2 cellular contexts compared by ENCODE assay signal in genomic region chr7:30395676-30396075, GRCh38.
TF ChIP-seq lines count a peak whose summit lies in the region.

No MANE protein-coding gene starts in this region.

TF ChIP-seq in GM23338, 12 proteins besides CTCF, POLR2A, EP300 and RAD21:
- TF ChIP-seq POLR2AphosphoS5 (IDR thresholded peaks at IDR 0.05; ENCODE audit: low read depth): no peak
- TF ChIP-seq CREB1 (CRISPR knock-in tag; IDR thresholded peaks at IDR 0.05; ENCODE audit: low read depth): no peak
- TF ChIP-seq, protein P1, sequence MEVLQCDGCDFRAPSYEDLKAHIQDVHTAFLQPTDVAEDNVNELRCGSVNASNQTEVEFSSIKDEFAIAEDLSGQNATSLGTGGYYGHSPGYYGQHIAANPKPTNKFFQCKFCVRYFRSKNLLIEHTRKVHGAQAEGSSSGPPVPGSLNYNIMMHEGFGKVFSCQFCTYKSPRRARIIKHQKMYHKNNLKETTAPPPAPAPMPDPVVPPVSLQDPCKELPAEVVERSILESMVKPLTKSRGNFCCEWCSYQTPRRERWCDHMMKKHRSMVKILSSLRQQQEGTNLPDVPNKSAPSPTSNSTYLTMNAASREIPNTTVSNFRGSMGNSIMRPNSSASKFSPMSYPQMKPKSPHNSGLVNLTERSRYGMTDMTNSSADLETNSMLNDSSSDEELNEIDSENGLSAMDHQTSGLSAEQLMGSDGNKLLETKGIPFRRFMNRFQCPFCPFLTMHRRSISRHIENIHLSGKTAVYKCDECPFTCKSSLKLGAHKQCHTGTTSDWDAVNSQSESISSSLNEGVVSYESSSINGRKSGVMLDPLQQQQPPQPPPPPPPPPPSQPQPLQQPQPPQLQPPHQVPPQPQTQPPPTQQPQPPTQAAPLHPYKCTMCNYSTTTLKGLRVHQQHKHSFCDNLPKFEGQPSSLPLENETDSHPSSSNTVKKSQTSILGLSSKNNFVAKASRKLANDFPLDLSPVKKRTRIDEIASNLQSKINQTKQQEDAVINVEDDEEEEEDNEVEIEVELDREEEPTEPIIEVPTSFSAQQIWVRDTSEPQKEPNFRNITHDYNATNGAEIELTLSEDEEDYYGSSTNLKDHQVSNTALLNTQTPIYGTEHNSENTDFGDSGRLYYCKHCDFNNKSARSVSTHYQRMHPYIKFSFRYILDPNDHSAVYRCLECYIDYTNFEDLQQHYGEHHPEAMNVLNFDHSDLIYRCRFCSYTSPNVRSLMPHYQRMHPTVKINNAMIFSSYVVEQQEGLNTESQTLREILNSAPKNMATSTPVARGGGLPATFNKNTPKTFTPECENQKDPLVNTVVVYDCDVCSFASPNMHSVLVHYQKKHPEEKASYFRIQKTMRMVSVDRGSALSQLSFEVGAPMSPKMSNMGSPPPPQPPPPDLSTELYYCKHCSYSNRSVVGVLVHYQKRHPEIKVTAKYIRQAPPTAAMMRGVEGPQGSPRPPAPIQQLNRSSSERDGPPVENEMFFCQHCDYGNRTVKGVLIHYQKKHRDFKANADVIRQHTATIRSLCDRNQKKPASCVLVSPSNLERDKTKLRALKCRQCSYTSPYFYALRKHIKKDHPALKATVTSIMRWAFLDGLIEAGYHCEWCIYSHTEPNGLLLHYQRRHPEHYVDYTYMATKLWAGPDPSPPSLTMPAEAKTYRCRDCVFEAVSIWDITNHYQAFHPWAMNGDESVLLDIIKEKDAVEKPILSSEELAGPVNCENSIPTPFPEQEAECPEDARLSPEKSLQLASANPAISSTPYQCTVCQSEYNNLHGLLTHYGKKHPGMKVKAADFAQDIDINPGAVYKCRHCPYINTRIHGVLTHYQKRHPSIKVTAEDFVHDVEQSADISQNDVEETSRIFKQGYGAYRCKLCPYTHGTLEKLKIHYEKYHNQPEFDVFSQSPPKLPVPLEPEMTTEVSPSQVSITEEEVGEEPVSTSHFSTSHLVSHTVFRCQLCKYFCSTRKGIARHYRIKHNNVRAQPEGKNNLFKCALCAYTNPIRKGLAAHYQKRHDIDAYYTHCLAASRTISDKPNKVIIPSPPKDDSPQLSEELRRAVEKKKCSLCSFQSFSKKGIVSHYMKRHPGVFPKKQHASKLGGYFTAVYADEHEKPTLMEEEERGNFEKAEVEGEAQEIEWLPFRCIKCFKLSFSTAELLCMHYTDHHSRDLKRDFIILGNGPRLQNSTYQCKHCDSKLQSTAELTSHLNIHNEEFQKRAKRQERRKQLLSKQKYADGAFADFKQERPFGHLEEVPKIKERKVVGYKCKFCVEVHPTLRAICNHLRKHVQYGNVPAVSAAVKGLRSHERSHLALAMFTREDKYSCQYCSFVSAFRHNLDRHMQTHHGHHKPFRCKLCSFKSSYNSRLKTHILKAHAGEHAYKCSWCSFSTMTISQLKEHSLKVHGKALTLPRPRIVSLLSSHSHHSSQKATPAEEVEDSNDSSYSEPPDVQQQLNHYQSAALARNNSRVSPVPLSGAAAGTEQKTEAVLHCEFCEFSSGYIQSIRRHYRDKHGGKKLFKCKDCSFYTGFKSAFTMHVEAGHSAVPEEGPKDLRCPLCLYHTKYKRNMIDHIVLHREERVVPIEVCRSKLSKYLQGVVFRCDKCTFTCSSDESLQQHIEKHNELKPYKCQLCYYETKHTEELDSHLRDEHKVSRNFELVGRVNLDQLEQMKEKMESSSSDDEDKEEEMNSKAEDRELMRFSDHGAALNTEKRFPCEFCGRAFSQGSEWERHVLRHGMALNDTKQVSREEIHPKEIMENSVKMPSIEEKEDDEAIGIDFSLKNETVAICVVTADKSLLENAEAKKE (CRISPR knock-in tag; IDR thresholded peaks at IDR 0.05): 0 out of 2 replicates have a peak, but pooled peaks have one; percentile 20
- no peak for TF ChIP-seq ETS1 (IDR thresholded peaks at IDR 0.05)
- TF ChIP-seq JUNB (IDR thresholded peaks at IDR 0.05; ENCODE audit: unreplicated experiment): no peak

TF ChIP-seq in H1, 55 proteins besides CTCF, POLR2A, EP300 and RAD21:
- no peak for TF ChIP-seq SAP30 (IDR thresholded peaks at IDR 0.05; ENCODE audit: insufficient read depth, insufficient replicate concordance, low read length)
- no peak for TF ChIP-seq ASH2L (IDR thresholded peaks at IDR 0.05; ENCODE audit: low read length)
TF ChIP-seq in H1: peak in this region for 0.
